Comparison of ENCODE assay signal across 19 cellular contexts in the genomic region with DNA sequence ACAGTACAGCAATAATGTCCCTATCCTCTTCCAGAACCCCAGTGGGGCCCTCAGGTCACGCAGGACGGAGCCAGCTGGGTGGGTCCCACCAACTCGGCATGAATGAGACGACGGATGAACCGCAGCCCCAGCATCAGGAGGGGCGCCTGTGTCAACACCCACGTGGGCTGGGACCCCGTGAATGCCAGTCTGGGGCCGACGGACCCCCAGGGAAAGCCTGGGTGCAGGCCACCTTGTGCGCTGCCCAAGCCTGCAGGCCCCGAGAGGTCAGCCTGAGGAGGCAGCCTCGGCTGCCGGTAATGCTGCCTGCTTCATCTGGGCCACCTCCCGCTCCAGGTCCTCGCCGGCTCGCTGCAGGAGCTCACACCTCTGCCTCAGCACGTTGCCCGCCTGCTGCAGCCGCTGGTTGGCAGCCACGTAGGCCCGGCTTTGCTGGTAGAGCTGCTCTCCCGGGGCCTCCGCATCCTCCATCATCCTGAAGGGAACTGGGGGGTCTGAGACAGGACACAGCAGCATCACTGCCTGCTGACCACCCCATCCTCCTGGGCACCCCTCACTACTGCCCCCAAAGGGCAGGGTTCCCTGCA.
"Had no signal": no experiment of that assay in that cellular context is flagged by ENCODE, and none has a peak within 500 bp of the region (broad histone marks: within the 10 kb centered on the region; RNA-seq: fewer than 3 reads in every experiment).

No MANE protein-coding gene starts in this region.

- H3K27ac Mint-ChIP-seq: activated naive CD8-positive, alpha-beta T cell treated with anti-CD3 and anti-CD28 coated beads, Interleukin-2, amount 10 ng/mL, durations not matched to agents 7 days and 5 days; activated T-helper 1 cell treated with anti-CD3 and anti-CD28 coated beads, Interleukin-12 subunit alpha, Interleukin-12 subunit beta, Interleukin-2, Interleukin-4 antibody, amounts not matched to agents 30 ng/mL and 10 ng/mL and 1 ng/mL, durations not matched to agents 14 hours and 24 hours and 36 hours; dendritic cell treated with granulocyte-macrophage colony-stimulating factor and Interleukin-4, amounts not matched to agents 40 ng/mL and 50 ng/mL, for 4 days; effector memory CD8-positive, alpha-beta T cell; immature natural killer cell; stimulated activated memory B cell treated with anti-CD40 and anti-IgM and Interleukin-4, amounts not matched to agents 10 μg/mL and 1 μg/mL and 100 μg/mL, for 72 hours; T-helper 1 cell treated with Interleukin-12 subunit alpha and Interleukin-12 subunit beta and Interleukin-4 antibody, amounts not matched to agents 30 μg/mL and 1 μg/mL, for 36 hours had no signal

- H3K27ac ChIP-seq: epithelial cell of prostate, neutrophil, parathyroid adenoma, uterus had no signal

- H3K9me3 Mint-ChIP-seq: activated naive CD8-positive, alpha-beta T cell treated with anti-CD3 and anti-CD28 coated beads, Interleukin-2, amount 10 ng/mL, durations not matched to agents 7 days and 5 days; activated T-helper 1 cell treated with anti-CD3 and anti-CD28 coated beads, Interleukin-12 subunit alpha, Interleukin-12 subunit beta, Interleukin-2, Interleukin-4 antibody, amounts not matched to agents 30 ng/mL and 10 ng/mL and 1 ng/mL, durations not matched to agents 14 hours and 24 hours and 36 hours; brain; dendritic cell treated with granulocyte-macrophage colony-stimulating factor and Interleukin-4, amounts not matched to agents 40 ng/mL and 50 ng/mL, for 4 days; effector memory CD8-positive, alpha-beta T cell; stimulated activated memory B cell treated with anti-CD40 and anti-IgM and Interleukin-4, amounts not matched to agents 10 μg/mL and 1 μg/mL and 100 μg/mL, for 72 hours; T-helper 1 cell treated with Interleukin-12 subunit alpha and Interleukin-12 subunit beta and Interleukin-4 antibody, amounts not matched to agents 30 μg/mL and 1 μg/mL, for 36 hours had no signal

- H3K9me3 ChIP-seq: neutrophil, tibial nerve, uterus had no signal

- H3K4me3 ChIP-seq: lung, tibial nerve, uterus had no signal

- ATAC-seq: effector memory CD8-positive, alpha-beta T cell; left cardiac atrium; stimulated activated memory B cell treated with anti-CD40 and anti-IgM and Interleukin-4, amounts not matched to agents 10 μg/mL and 1 μg/mL and 100 μg/mL, for 72 hours had no signal

- DNase-seq: activated CD4-positive, alpha-beta T cell treated with anti-CD3 and anti-CD28 coated beads for 48 hours; activated naive CD4-positive, alpha-beta T cell; activated naive CD8-positive, alpha-beta T cell treated with anti-CD3 and anti-CD28 coated beads, Interleukin-2, amount 10 ng/mL, durations not matched to agents 7 days and 5 days; effector memory CD8-positive, alpha-beta T cell; foreskin melanocyte; immature natural killer cell; left cardiac atrium; stimulated activated CD4-positive, alpha-beta T cell treated with anti-CD3 and anti-CD28 coated beads, Interleukin-2, amount 100 ng/mL, for 48 hours; uterus had no signal

- H3K36me3 ChIP-seq: uterus had no signal

- H3K9ac ChIP-seq: parathyroid adenoma had no signal

- H3K4me3 Mint-ChIP-seq: activated naive CD8-positive, alpha-beta T cell treated with anti-CD3 and anti-CD28 coated beads, Interleukin-2, amount 10 ng/mL, durations not matched to agents 7 days and 5 days; activated T-helper 1 cell treated with anti-CD3 and anti-CD28 coated beads, Interleukin-12 subunit alpha, Interleukin-12 subunit beta, Interleukin-2, Interleukin-4 antibody, amounts not matched to agents 30 ng/mL and 10 ng/mL and 1 ng/mL, durations not matched to agents 14 hours and 24 hours and 36 hours; dendritic cell treated with granulocyte-macrophage colony-stimulating factor and Interleukin-4, amounts not matched to agents 40 ng/mL and 50 ng/mL, for 4 days; effector memory CD8-positive, alpha-beta T cell; stimulated activated memory B cell treated with anti-CD40 and anti-IgM and Interleukin-4, amounts not matched to agents 10 μg/mL and 1 μg/mL and 100 μg/mL, for 72 hours; T-helper 1 cell treated with Interleukin-12 subunit alpha and Interleukin-12 subunit beta and Interleukin-4 antibody, amounts not matched to agents 30 μg/mL and 1 μg/mL, for 36 hours had no signal
